ENCODE assay signal across 19 cellular contexts in genomic region chr12:2488596-2488995, GRCh38.
DNase-seq lines count a peak whose midpoint lies in the region; TF ChIP-seq lines count a peak whose summit lies in the region.
"Had no signal": no experiment of that assay in that cellular context is flagged by ENCODE, and none has a peak within 500 bp of the region (broad histone marks: within the 10 kb centered on the region; RNA-seq: fewer than 3 reads in every experiment).

No MANE protein-coding gene starts in this region.

- H3K27me3 ChIP-seq in WERI-Rb-1 (ENCODE audit: insufficient read depth, low read depth, severe bottlenecking) (no peaks in the 10 kb centered on the region), Peyer's patch (no peaks in the 10 kb centered on the region)
- H3K27me3 ChIP-seq: BLaER1 treated with 17β-estradiol and CSF1 and Interleukin-3, amounts not matched to agents 10 nM and 100 nM had no signal

- DNase-seq in DMS 273 (lab: John Stamatoyannopoulos, UW; ENCODE audit: unreplicated experiment): peak; percentile 17
- DNase-seq in DMS 273 treated with DMSO at 0.1 percent for 48 hours (lab: John Stamatoyannopoulos, UW): no peak
- DNase-seq in G401 (ENCODE audit: low spot score): peak; percentile 2
- no peak for DNase-seq in WERI-Rb-1
- peak; percentile 55 for DNase-seq in mesenteric fat pad (ENCODE audit: low spot score)
- DNase-seq in Peyer's patch: no peak
- DNase-seq in AG08395 (ENCODE audit: low spot score): no peak
- no peak for DNase-seq in NCI-H2227 treated with DMSO at 0.1 percent for 48 hours (lab: John Stamatoyannopoulos, UW)
- DNase-seq: AML-193; BE2C; CD4-positive, alpha-beta T cell; CD8-positive, alpha-beta memory T cell; DMS153; EL; GF-D8; H9 had no signal

- TF ChIP-seq CTCF in WERI-Rb-1 (IDR thresholded peaks at IDR 0.05; ENCODE audit: low read depth, low read length) (no peak), Peyer's patch (IDR thresholded peaks at IDR 0.05) (no peak)

- in situ Hi-C loops in G401 (cut with HindIII; ENCODE audit: low sequenced_read_pairs): no loop called here

- H3K4me3 ChIP-seq in WERI-Rb-1 (ENCODE audit: low read depth, low read length): no peak overlapping the region
- no peak overlapping the region for H3K4me3 ChIP-seq in Peyer's patch
- H3K4me3 ChIP-seq: BLaER1 treated with 17β-estradiol and CSF1 and Interleukin-3, amounts not matched to agents 10 nM and 100 nM; GM23338 had no signal

- H3K27ac ChIP-seq in WERI-Rb-1 (peak overlapping the region; percentile 82), Peyer's patch (no peak overlapping the region)
- H3K27ac ChIP-seq: 22Rv1; BLaER1 treated with 17β-estradiol and CSF1 and Interleukin-3, amounts not matched to agents 10 nM and 100 nM had no signal

- no peak for TF ChIP-seq POLR2A in Peyer's patch (IDR thresholded peaks at IDR 0.05)

- H3K9me3 ChIP-seq in WERI-Rb-1 (ENCODE audit: severe bottlenecking): peaks cover 8% of the 10 kb centered on the region
- no peaks in the 10 kb centered on the region for H3K9me3 ChIP-seq in Peyer's patch
- H3K9me3 ChIP-seq: BE2C; BLaER1 treated with 17β-estradiol and CSF1 and Interleukin-3, amounts not matched to agents 10 nM and 100 nM had no signal

- peaks cover 0 to 28% (median 0%) of the 10 kb centered on the region in 4 donors for H3K4me1 ChIP-seq in Peyer's patch
- H3K4me1 ChIP-seq: BE2C had no signal

- peaks cover 9% of the 10 kb centered on the region for H3K36me3 ChIP-seq in WERI-Rb-1
- H3K36me3 ChIP-seq in Peyer's patch: no peaks in the 10 kb centered on the region
- H3K36me3 ChIP-seq: BE2C; BLaER1 treated with 17β-estradiol and CSF1 and Interleukin-3, amounts not matched to agents 10 nM and 100 nM had no signal

Comparison
In these comparisons a context has a peak if more than half of its experiments do, and no peak if none do; other contexts are left out.
1. DNase-seq: peak in DMS 273 (single experiment), G401 (single experiment) and mesenteric fat pad (single experiment); none in DMS 273 treated with DMSO at 0.1 percent for 48 hours (single experiment), WERI-Rb-1 (single experiment), Peyer's patch (0 of 3), AG08395 (single experiment) and NCI-H2227 treated with DMSO at 0.1 percent for 48 hours (single experiment).